26 cellular contexts compared by ENCODE assay signal in the genomic region with DNA sequence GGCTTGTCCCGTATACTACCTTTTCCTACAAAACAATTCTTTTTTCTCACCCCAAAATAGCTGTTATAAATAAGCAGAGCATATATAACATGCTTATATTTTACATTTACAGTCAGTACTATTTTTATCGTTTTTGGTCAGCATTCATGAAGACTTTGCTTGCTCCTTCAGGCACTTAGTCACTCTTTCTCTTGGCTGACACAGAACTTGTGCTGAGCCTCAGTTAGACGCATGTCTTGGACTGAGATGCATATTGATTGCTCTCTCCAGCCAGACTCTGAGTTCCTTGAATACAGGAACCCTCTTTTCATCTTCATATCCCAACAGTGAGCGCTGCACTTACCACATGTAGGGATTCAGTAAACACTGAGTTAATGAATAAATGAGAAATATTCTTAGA.
"Had no signal": no experiment of that assay in that cellular context is flagged by ENCODE, and none has a peak within 500 bp of the region (broad histone marks: within the 10 kb centered on the region; RNA-seq: fewer than 3 reads in every experiment).

No MANE protein-coding gene starts in this region.

- H3K27ac ChIP-seq: esophagus squamous epithelium, foreskin keratinocyte, gastroesophageal sphincter, heart left ventricle, hepatocyte, neural progenitor cell, prostate gland, right atrium auricular region, stomach, thyroid gland had no signal

- H3K9me3 Mint-ChIP-seq: effector memory CD8-positive, alpha-beta T cell; memory B cell; neural progenitor cell; stimulated activated effector memory CD8-positive, alpha-beta T cell treated with anti-CD3 and anti-CD28 coated beads, Interleukin-12 subunit alpha, Interleukin-12 subunit beta, amount 100 ng/mL, for 72 hours had no signal

- H3K4me2 ChIP-seq: hepatocyte, neural progenitor cell had no signal

- FAIRE-seq: endometrium, kidney had no signal

- H3K36me3 ChIP-seq: esophagus squamous epithelium, gastroesophageal sphincter, heart left ventricle, neural progenitor cell, prostate gland, right atrium auricular region, stomach, thyroid gland had no signal

- H3K27ac Mint-ChIP-seq: effector memory CD8-positive, alpha-beta T cell; memory B cell; naive B cell; nephron; neural progenitor cell; stimulated activated effector memory CD8-positive, alpha-beta T cell treated with anti-CD3 and anti-CD28 coated beads, Interleukin-12 subunit alpha, Interleukin-12 subunit beta, amount 100 ng/mL, for 72 hours had no signal

- H3K4me3 Mint-ChIP-seq: effector memory CD8-positive, alpha-beta T cell; memory B cell; naive B cell; nephron; neural progenitor cell; stimulated activated effector memory CD8-positive, alpha-beta T cell treated with anti-CD3 and anti-CD28 coated beads, Interleukin-12 subunit alpha, Interleukin-12 subunit beta, amount 100 ng/mL, for 72 hours had no signal

- H3K36me3 Mint-ChIP-seq: neural progenitor cell; stimulated activated effector memory CD8-positive, alpha-beta T cell treated with anti-CD3 and anti-CD28 coated beads, Interleukin-12 subunit alpha, Interleukin-12 subunit beta, amount 100 ng/mL, for 72 hours had no signal

- H2AFZ ChIP-seq: hepatocyte, neural progenitor cell had no signal

- H3K4me1 Mint-ChIP-seq: memory B cell; naive B cell; nephron; neural progenitor cell; stimulated activated effector memory CD8-positive, alpha-beta T cell treated with anti-CD3 and anti-CD28 coated beads, Interleukin-12 subunit alpha, Interleukin-12 subunit beta, amount 100 ng/mL, for 72 hours had no signal

- H3K27me3 Mint-ChIP-seq: memory B cell had no signal

- ATAC-seq: effector memory CD8-positive, alpha-beta T cell; foreskin keratinocyte; gastroesophageal sphincter; heart left ventricle; left lobe of liver; sciatic nerve; stimulated activated effector memory CD8-positive, alpha-beta T cell treated with anti-CD3 and anti-CD28 coated beads, Interleukin-12 subunit alpha, Interleukin-12 subunit beta, amount 100 ng/mL, for 72 hours had no signal

- H3K4me1 ChIP-seq: esophagus squamous epithelium, foreskin keratinocyte, gastroesophageal sphincter, heart left ventricle, neural progenitor cell, prostate gland, right atrium auricular region, stomach, thyroid gland had no signal

- H3K4me3 ChIP-seq: esophagus squamous epithelium, gastroesophageal sphincter, heart left ventricle, hepatocyte, lung, neural progenitor cell, prostate gland, right atrium auricular region, stomach, thyroid gland had no signal

- H3K27me3 ChIP-seq: esophagus squamous epithelium, foreskin keratinocyte, gastroesophageal sphincter, heart left ventricle, hepatocyte, neural progenitor cell, right atrium auricular region, stomach, thyroid gland had no signal

- H3K9ac ChIP-seq: neural progenitor cell had no signal

- H3K9me3 ChIP-seq: prostate gland, thyroid gland had no signal

- H3K79me2 ChIP-seq: hepatocyte had no signal

- DNase-seq: cortex of kidney; effector memory CD8-positive, alpha-beta T cell; erythroblast; esophagus squamous epithelium; foreskin keratinocyte; heart left ventricle; kidney; naive B cell; stimulated activated CD4-positive, alpha-beta T cell treated with anti-CD3 and anti-CD28 coated beads, Interleukin-2, amount 100 ng/mL, for 24 hours; stimulated activated CD4-positive, alpha-beta T cell treated with anti-CD3 and anti-CD28 coated beads, Interleukin-4, amount 100 ng/mL, for 24 hours; stimulated activated naive CD4-positive, alpha-beta T cell treated with Interleukin-2 at 50 U/mL for 16 hours; stomach; thyroid gland; trophoblast cell had no signal
